Comparison of ENCODE assay signal across 36 cellular contexts in genomic region chr3:43434431-43434830, GRCh38.
"Had no signal": no experiment of that assay in that cellular context is flagged by ENCODE, and none has a peak within 500 bp of the region (broad histone marks: within the 10 kb centered on the region; RNA-seq: fewer than 3 reads in every experiment).

No MANE protein-coding gene starts in this region.

- DNase-seq: activated CD4-positive, alpha-beta memory T cell treated with anti-CD3 and anti-CD28 coated beads for 36 hours; activated CD4-positive, alpha-beta T cell treated with anti-CD3 and anti-CD28 coated beads for 36 hours; activated CD4-positive, alpha-beta T cell treated with anti-CD3 and anti-CD28 coated beads, Interleukin-2, amount 10 ng/mL, durations not matched to agents 24 days and 14 days; activated CD4-positive, CD25-positive, alpha-beta regulatory T cell; activated CD4-positive, CD25-positive, alpha-beta regulatory T cell treated with anti-CD3 and anti-CD28 coated beads, Interleukin-2, amount 50 U/mL, for 72 hours; activated CD8-positive, alpha-beta memory T cell treated with anti-CD3 and anti-CD28 coated beads, Interleukin-2, amount 10 ng/mL, durations not matched to agents 7 days and 5 days; activated CD8-positive, alpha-beta memory T cell treated with anti-CD3 and anti-CD28 coated beads, Interleukin-2, amount 50 U/mL, for 4 hours; activated CD8-positive, alpha-beta T cell treated with anti-CD3 and anti-CD28 coated beads, Interleukin-2, amount 10 ng/mL, durations not matched to agents 7 days and 5 days; activated effector memory CD4-positive, alpha-beta T cell treated with anti-CD3 and anti-CD28 coated beads, Interleukin-2, amount 50 U/mL, for 16 hours; activated naive CD4-positive, alpha-beta T cell treated with anti-CD3 and anti-CD28 coated beads for 36 hours; activated naive CD8-positive, alpha-beta T cell treated with anti-CD3 and anti-CD28 coated beads for 36 hours; activated naive CD8-positive, alpha-beta T cell treated with anti-CD3 and anti-CD28 coated beads, Interleukin-2, amount 50 U/mL, for 24 hours; activated T-cell treated with anti-CD3 and anti-CD28 coated beads, Interleukin-2, amount 50 U/mL, for 1 hour; activated T-cell treated with anti-CD3 and anti-CD28 coated beads, Interleukin-2, amount 50 U/mL, for 48 hours; adrenal gland; amygdala; aorta; body of pancreas; cerebellar nuclear complex; effector memory CD4-positive, alpha-beta T cell; endodermal cell; esophagus squamous epithelium; foreskin keratinocyte; gastrocnemius medialis; glutamatergic neuron; heart left ventricle; T-helper 1 cell; T-helper 17 cell; T1000 had no signal

- H3K9me3 Mint-ChIP-seq: activated CD4-positive, alpha-beta T cell treated with anti-CD3 and anti-CD28 coated beads, Interleukin-2, amount 10 ng/mL, durations not matched to agents 24 days and 14 days; activated T-helper 1 cell treated with anti-CD3 and anti-CD28 coated beads, Interleukin-12 subunit alpha, Interleukin-12 subunit beta, Interleukin-2, Interleukin-4 antibody, amounts not matched to agents 30 ng/mL and 10 ng/mL and 1 ng/mL, durations not matched to agents 14 hours and 24 hours and 36 hours; activated T-helper 2 cell treated with anti-CD3 and anti-CD28 coated beads, Interferon-gamma antibody, Interleukin-2, Interleukin-4, amounts not matched to agents 10 μg/mL and 5 μg/mL and 100 μg/mL, durations not matched to agents 14 hours and 24 hours and 36 hours; dendritic cell treated with granulocyte-macrophage colony-stimulating factor and Interleukin-4, amounts not matched to agents 40 ng/mL and 50 ng/mL, for 4 days; T-helper 2 cell treated with Interferon-gamma antibody and Interleukin-4, amounts not matched to agents 5 μg/mL and 100 μg/mL, for 36 hours had no signal

- H3K4me3 ChIP-seq: adrenal gland, body of pancreas, coronary artery, dorsolateral prefrontal cortex, esophagus squamous epithelium, gastrocnemius medialis, heart left ventricle had no signal

- H3K4me3 Mint-ChIP-seq: activated CD4-positive, alpha-beta memory T cell treated with anti-CD3 and anti-CD28 coated beads for 36 hours; activated CD4-positive, alpha-beta T cell treated with anti-CD3 and anti-CD28 coated beads for 36 hours; activated CD4-positive, alpha-beta T cell treated with anti-CD3 and anti-CD28 coated beads, Interleukin-2, amount 10 ng/mL, durations not matched to agents 24 days and 14 days; activated CD8-positive, alpha-beta memory T cell treated with anti-CD3 and anti-CD28 coated beads, Interleukin-2, amount 10 ng/mL, durations not matched to agents 7 days and 5 days; activated CD8-positive, alpha-beta T cell treated with anti-CD3 and anti-CD28 coated beads, Interleukin-2, amount 10 ng/mL, durations not matched to agents 7 days and 5 days; activated naive CD4-positive, alpha-beta T cell treated with anti-CD3 and anti-CD28 coated beads for 36 hours; activated naive CD4-positive, alpha-beta T cell treated with anti-CD3 and anti-CD28 coated beads, Interleukin-2, amount 50 U/mL, for 24 hours; activated naive CD8-positive, alpha-beta T cell treated with anti-CD3 and anti-CD28 coated beads for 36 hours; activated naive CD8-positive, alpha-beta T cell treated with anti-CD3 and anti-CD28 coated beads, Interleukin-2, amount 50 U/mL, for 24 hours; activated T-helper 1 cell treated with anti-CD3 and anti-CD28 coated beads, Interleukin-12 subunit alpha, Interleukin-12 subunit beta, Interleukin-2, Interleukin-4 antibody, amounts not matched to agents 30 ng/mL and 10 ng/mL and 1 ng/mL, durations not matched to agents 14 hours and 24 hours and 36 hours; dendritic cell treated with granulocyte-macrophage colony-stimulating factor and Interleukin-4, amounts not matched to agents 40 ng/mL and 50 ng/mL, for 4 days; endodermal cell; T-helper 17 cell; T-helper 2 cell treated with Interferon-gamma antibody and Interleukin-4, amounts not matched to agents 5 μg/mL and 100 μg/mL, for 36 hours had no signal

- H3K4me1 Mint-ChIP-seq: activated CD4-positive, alpha-beta T cell treated with anti-CD3 and anti-CD28 coated beads for 36 hours; activated CD4-positive, alpha-beta T cell treated with anti-CD3 and anti-CD28 coated beads, Interleukin-2, amount 10 ng/mL, durations not matched to agents 24 days and 14 days; activated CD8-positive, alpha-beta memory T cell treated with anti-CD3 and anti-CD28 coated beads, Interleukin-2, amount 10 ng/mL, durations not matched to agents 7 days and 5 days; activated naive CD4-positive, alpha-beta T cell treated with anti-CD3 and anti-CD28 coated beads, Interleukin-2, amount 50 U/mL, for 24 hours; activated naive CD8-positive, alpha-beta T cell treated with anti-CD3 and anti-CD28 coated beads for 36 hours; T-helper 17 cell had no signal

- H3K27ac Mint-ChIP-seq: activated CD4-positive, alpha-beta memory T cell treated with anti-CD3 and anti-CD28 coated beads for 36 hours; activated CD4-positive, alpha-beta T cell treated with anti-CD3 and anti-CD28 coated beads for 36 hours; activated CD4-positive, alpha-beta T cell treated with anti-CD3 and anti-CD28 coated beads, Interleukin-2, amount 10 ng/mL, durations not matched to agents 24 days and 14 days; activated CD8-positive, alpha-beta memory T cell treated with anti-CD3 and anti-CD28 coated beads, Interleukin-2, amount 10 ng/mL, durations not matched to agents 7 days and 5 days; activated CD8-positive, alpha-beta T cell treated with anti-CD3 and anti-CD28 coated beads, Interleukin-2, amount 10 ng/mL, durations not matched to agents 7 days and 5 days; activated naive CD4-positive, alpha-beta T cell treated with anti-CD3 and anti-CD28 coated beads for 36 hours; activated naive CD4-positive, alpha-beta T cell treated with anti-CD3 and anti-CD28 coated beads, Interleukin-2, amount 50 U/mL, for 24 hours; activated naive CD8-positive, alpha-beta T cell treated with anti-CD3 and anti-CD28 coated beads for 36 hours; activated naive CD8-positive, alpha-beta T cell treated with anti-CD3 and anti-CD28 coated beads, Interleukin-2, amount 50 U/mL, for 24 hours; activated T-helper 1 cell treated with anti-CD3 and anti-CD28 coated beads, Interleukin-12 subunit alpha, Interleukin-12 subunit beta, Interleukin-2, Interleukin-4 antibody, amounts not matched to agents 30 ng/mL and 10 ng/mL and 1 ng/mL, durations not matched to agents 14 hours and 24 hours and 36 hours; activated T-helper 2 cell treated with anti-CD3 and anti-CD28 coated beads, Interferon-gamma antibody, Interleukin-2, Interleukin-4, amounts not matched to agents 10 μg/mL and 5 μg/mL and 100 μg/mL, durations not matched to agents 14 hours and 24 hours and 36 hours; dendritic cell treated with granulocyte-macrophage colony-stimulating factor and Interleukin-4, amounts not matched to agents 40 ng/mL and 50 ng/mL, for 4 days; endodermal cell; T-helper 17 cell; T-helper 2 cell treated with Interferon-gamma antibody and Interleukin-4, amounts not matched to agents 5 μg/mL and 100 μg/mL, for 36 hours had no signal

- H3K27me3 Mint-ChIP-seq: activated CD4-positive, alpha-beta memory T cell treated with anti-CD3 and anti-CD28 coated beads for 36 hours; activated CD4-positive, alpha-beta T cell treated with anti-CD3 and anti-CD28 coated beads for 36 hours; activated CD4-positive, alpha-beta T cell treated with anti-CD3 and anti-CD28 coated beads, Interleukin-2, amount 10 ng/mL, durations not matched to agents 24 days and 14 days; activated CD8-positive, alpha-beta memory T cell treated with anti-CD3 and anti-CD28 coated beads, Interleukin-2, amount 10 ng/mL, durations not matched to agents 7 days and 5 days; activated naive CD4-positive, alpha-beta T cell treated with anti-CD3 and anti-CD28 coated beads, Interleukin-2, amount 50 U/mL, for 24 hours; activated naive CD8-positive, alpha-beta T cell treated with anti-CD3 and anti-CD28 coated beads for 36 hours; activated naive CD8-positive, alpha-beta T cell treated with anti-CD3 and anti-CD28 coated beads, Interleukin-2, amount 50 U/mL, for 24 hours; dendritic cell treated with granulocyte-macrophage colony-stimulating factor and Interleukin-4, amounts not matched to agents 40 ng/mL and 50 ng/mL, for 4 days; T-helper 17 cell had no signal

- ATAC-seq: activated CD4-positive, alpha-beta T cell treated with anti-CD3 and anti-CD28 coated beads for 36 hours; activated CD8-positive, alpha-beta memory T cell treated with anti-CD3 and anti-CD28 coated beads, Interleukin-2, amount 10 ng/mL, durations not matched to agents 7 days and 5 days; activated CD8-positive, alpha-beta T cell treated with anti-CD3 and anti-CD28 coated beads, Interleukin-2, amount 10 ng/mL, durations not matched to agents 7 days and 5 days; activated naive CD8-positive, alpha-beta T cell treated with anti-CD3 and anti-CD28 coated beads, Interleukin-2, amount 50 U/mL, for 24 hours; body of pancreas; foreskin keratinocyte; gastrocnemius medialis; heart left ventricle; T-helper 17 cell had no signal
